In genomic region chr4:99062120-99062519, GRCh38 we compare ENCODE assay signal across 12 cellular contexts. TPM values are rescaled to one million over a fixed set of nuclear protein-coding genes. Genes with fewer than 3 reads are reported as not detected.
DNase-seq lines count a peak whose midpoint lies in the region; ATAC-seq and TF ChIP-seq lines count a peak whose summit lies in the region.
"Had no signal": no experiment of that assay in that cellular context is flagged by ENCODE, and none has a peak within 500 bp of the region (broad histone marks: within the 10 kb centered on the region; RNA-seq: fewer than 3 reads in every experiment).

No MANE protein-coding gene starts in this region.

- H3K36me3 Mint-ChIP-seq in osteocyte (ENCODE audit: unreplicated experiment) = peaks cover 52% of the 10 kb centered on the region

- no peak overlapping the region for H2AFZ ChIP-seq in GM23248

- H3K27me3 ChIP-seq in GM23248 (replicated peaks; ENCODE audit: insufficient read depth) = no peaks in the 10 kb centered on the region
- H3K27me3 ChIP-seq in kidney epithelial cell (ENCODE audit: control insufficient read depth, insufficient read depth, low read length) = no peaks in the 10 kb centered on the region

- H3K9me3 Mint-ChIP-seq in osteocyte (ENCODE audit: unreplicated experiment) = peaks cover 4% of the 10 kb centered on the region
- H3K9me3 Mint-ChIP-seq: effector memory CD8-positive, alpha-beta T cell had no signal

- H3K4me1 ChIP-seq in GM23248 (ENCODE audit: insufficient read depth) = peaks cover 37% of the 10 kb centered on the region

- H3K4me3 ChIP-seq in GM23248 = no peak overlapping the region
- H3K4me3 ChIP-seq in kidney epithelial cell (ENCODE audit: low read depth, low read length) = no peak overlapping the region

- no peak overlapping the region for H3K4me3 Mint-ChIP-seq in osteocyte (ENCODE audit: unreplicated experiment)
- H3K4me3 Mint-ChIP-seq: activated naive CD8-positive, alpha-beta T cell treated with anti-CD3 and anti-CD28 coated beads for 36 hours; effector memory CD8-positive, alpha-beta T cell had no signal

- 47 to 51% methylated on average over 4 of the region's 4 CpGs for WGBS in GM23248 (ENCODE audit: low coverage in 1 of 2, low lambda C conversion rate in 2 of 2, missing lambda C conversion rate in 2 of 2), 2 experiments

- in situ Hi-C loops in GM23248 (cut with MboI) = no loop called here

- no peaks in the 10 kb centered on the region for H3K27me3 Mint-ChIP-seq in osteocyte (ENCODE audit: unreplicated experiment)
- H3K27me3 Mint-ChIP-seq: activated naive CD8-positive, alpha-beta T cell treated with anti-CD3 and anti-CD28 coated beads for 36 hours; effector memory CD8-positive, alpha-beta T cell had no signal

- H3K36me3 ChIP-seq in GM23248 (ENCODE audit: low read depth) (no peaks in the 10 kb centered on the region; the same call in 1 of the 2 replicates), kidney epithelial cell (ENCODE audit: control insufficient read depth, insufficient read depth, low read length) (peaks cover 1% of the 10 kb centered on the region)

- peaks cover 15% of the 10 kb centered on the region; the same call in 1 of the 2 replicates for H3K79me2 ChIP-seq in GM23248 (ENCODE audit: insufficient read depth)

- H4K20me1 ChIP-seq in GM23248 (ENCODE audit: insufficient read depth) = no peaks in the 10 kb centered on the region

- TF ChIP-seq CTCF in kidney epithelial cell (IDR thresholded peaks at IDR 0.05; ENCODE audit: insufficient read depth, low read length, poor library complexity, severe bottlenecking) (no peak), osteocyte (IDR thresholded peaks at IDR 0.05) (no peak)

- H3K4me1 Mint-ChIP-seq in osteocyte (ENCODE audit: unreplicated experiment) = peaks cover 17% of the 10 kb centered on the region
- H3K4me1 Mint-ChIP-seq: activated naive CD8-positive, alpha-beta T cell treated with anti-CD3 and anti-CD28 coated beads for 36 hours had no signal

- no peaks in the 10 kb centered on the region for H3K9me2 ChIP-seq in GM23248 (ENCODE audit: insufficient read depth)
- H3K9me2 ChIP-seq: SK-N-SH had no signal

- H3F3A ChIP-seq in GM23248 (ENCODE audit: insufficient read depth) = peaks cover 35% of the 10 kb centered on the region

- no peaks in the 10 kb centered on the region for H3K9me3 ChIP-seq in GM23248 (ENCODE audit: low read depth)
- H3K9me3 ChIP-seq: SK-N-SH had no signal

- DNase-seq in DMS53 (lab: John Stamatoyannopoulos, UW) = peak; percentile 65
- DNase-seq in GM23248 = peak; percentile 21
- peak; percentile 6 for DNase-seq in NCI-H2227 treated with DMSO at 0.1 percent for 48 hours (lab: John Stamatoyannopoulos, UW)
- peak; percentile 26 for DNase-seq in kidney epithelial cell (ENCODE audit: low read depth)
- DNase-seq in GOT3 (lab: John Stamatoyannopoulos, UW) = no peak
- DNase-seq in osteocyte (ENCODE audit: extremely low spot score, unreplicated experiment) = no peak
- DNase-seq in cerebellar nuclear complex (lab: John Stamatoyannopoulos, UW) = no peak
- DNase-seq: activated CD4-positive, alpha-beta T cell treated with anti-CD3 and anti-CD28 coated beads, Interleukin-2, amount 50 U/mL, for 4 hours; activated naive CD8-positive, alpha-beta T cell treated with anti-CD3 and anti-CD28 coated beads for 36 hours; effector memory CD8-positive, alpha-beta T cell; SK-N-SH had no signal

- H3K27ac Mint-ChIP-seq in osteocyte (ENCODE audit: unreplicated experiment) = no peak overlapping the region
- H3K27ac Mint-ChIP-seq: activated naive CD8-positive, alpha-beta T cell treated with anti-CD3 and anti-CD28 coated beads for 36 hours had no signal

- peak overlapping the region; percentile 11; the same call in 1 of the 2 replicates for H3K27ac ChIP-seq in GM23248

- H3K9ac ChIP-seq in GM23248 = no peak overlapping the region
- H3K9ac ChIP-seq: SK-N-SH had no signal

- no peak overlapping the region for H3K4me2 ChIP-seq in GM23248 (ENCODE audit: unreplicated experiment)
- H3K4me2 ChIP-seq: SK-N-SH had no signal

- no peak for ATAC-seq in GM19397 (IDR thresholded peaks at IDR 0.05; ENCODE audit: unreplicated experiment)
- ATAC-seq: effector memory CD8-positive, alpha-beta T cell had no signal

RNA-seq across cellular contexts. Expression of gene ADH5, which starts 26.5 kb away (rescaled TPM):
- 221 and 243 TPM in 2 replicates for total RNA-seq in GM23248 (2014; rRNA removed; shearing (Covaris generic))
- polyA plus RNA-seq in GM23248 (2016; fragmentation: Nextera tagmentation; extraction: Ambion mirVana) = 208 and 211 TPM in 2 replicates
- total RNA-seq in kidney epithelial cell = 85.8 and 99.5 TPM in 2 replicates
- total RNA-seq in osteocyte = 136 and 142 TPM in 2 replicates

Comparison
In these comparisons a context has a peak if more than half of its experiments do, and no peak if none do; other contexts are left out.
1. DNase-seq: peak in DMS53 (single experiment), GM23248 (single experiment), NCI-H2227 treated with DMSO at 0.1 percent for 48 hours (single experiment) and kidney epithelial cell (single experiment); none in GOT3 (single experiment), osteocyte (single experiment) and cerebellar nuclear complex (0 of 2).